ENCODE assay signal across 2 cellular contexts in genomic region chr1:241837413-241837812, GRCh38.
TF ChIP-seq lines count a peak whose summit lies in the region.

No MANE protein-coding gene starts in this region.

TF ChIP-seq in A549, 52 proteins besides CTCF, POLR2A, EP300 and RAD21:
- TF ChIP-seq PHF8 (IDR thresholded peaks at IDR 0.05; ENCODE audit: borderline replicate concordance, low read depth) (no peak), CHD4 (IDR thresholded peaks at IDR 0.05; ENCODE audit: borderline replicate concordance) (no peak), TP53 (CRISPR knock-in tag; IDR thresholded peaks at IDR 0.05) (no peak), BCL3 (IDR thresholded peaks at IDR 0.05) (no peak), HDAC2 (IDR thresholded peaks at IDR 0.05) (no peak), RFX5 (IDR thresholded peaks at IDR 0.05) (no peak), HES2 (IDR thresholded peaks at IDR 0.05) (no peak)

TF ChIP-seq in IMR-90, 13 proteins besides CTCF, POLR2A, EP300 and RAD21:
- TF ChIP-seq MAFK (IDR thresholded peaks at IDR 0.05; ENCODE audit: low read depth, low read length) = no peak
- TF ChIP-seq NFE2L2 (IDR thresholded peaks at IDR 0.05; ENCODE audit: low read depth, low read length) = no peak
- no peak for TF ChIP-seq FOS (IDR thresholded peaks at IDR 0.05; ENCODE audit: low read depth, low read length)
- no peak for TF ChIP-seq BHLHE40 (IDR thresholded peaks at IDR 0.05; ENCODE audit: low read depth, low read length)
- no peak for TF ChIP-seq CHD1 (IDR thresholded peaks at IDR 0.05; ENCODE audit: low read depth, low read length)
- no peak for TF ChIP-seq MAZ (IDR thresholded peaks at IDR 0.05; ENCODE audit: borderline replicate concordance, low read depth, low read length)
- TF ChIP-seq ELK1 (IDR thresholded peaks at IDR 0.05; ENCODE audit: borderline replicate concordance, low read depth, low read length) = no peak
- no peak for TF ChIP-seq MXI1 (IDR thresholded peaks at IDR 0.05; ENCODE audit: borderline replicate concordance, low read depth, low read length)
- no peak for TF ChIP-seq RFX5 (IDR thresholded peaks at IDR 0.05; ENCODE audit: low read depth, low read length)
- TF ChIP-seq SMC3 (IDR thresholded peaks at IDR 0.05; ENCODE audit: low read depth, low read length) = no peak
